In the genomic region with DNA sequence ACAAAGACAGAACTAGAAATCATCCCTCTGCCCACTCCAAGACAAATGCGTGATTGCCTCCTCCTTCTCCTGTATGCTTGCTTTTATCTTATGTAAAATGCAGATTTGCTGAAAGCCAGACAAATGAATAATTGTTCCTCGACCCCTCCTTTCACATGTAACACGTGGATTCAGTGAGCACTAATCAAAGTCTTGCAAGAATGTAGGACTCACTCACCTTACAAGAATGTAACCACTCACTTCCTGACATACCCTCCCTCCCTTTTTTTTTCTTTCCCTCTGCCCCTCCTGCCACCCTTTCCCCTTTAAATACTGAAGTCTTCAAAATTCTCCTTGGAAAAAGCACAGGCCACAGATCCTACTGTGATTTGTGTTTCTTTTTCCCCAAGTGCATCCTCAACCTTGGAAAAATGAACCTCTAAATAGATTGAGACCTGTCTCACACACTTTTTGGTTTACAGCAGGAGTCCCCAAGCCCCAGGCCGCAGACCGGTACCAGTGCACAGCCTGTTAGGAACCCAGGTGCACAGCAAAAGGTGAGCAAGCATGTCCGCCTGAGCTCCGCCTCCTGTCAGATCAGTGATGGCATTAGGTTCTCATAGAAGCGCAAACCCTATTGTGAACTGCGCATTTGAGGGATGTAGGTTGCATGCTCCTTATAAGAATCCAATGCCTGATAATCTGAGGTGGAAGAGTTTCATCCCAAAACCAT, we compare ENCODE assay signal across 19 cellular contexts. TPM values are rescaled to one million over a fixed set of nuclear protein-coding genes. Genes with fewer than 3 reads are reported as not detected.
DNase-seq lines count a peak whose midpoint lies in the region; ATAC-seq and TF ChIP-seq lines count a peak whose summit lies in the region.
"Had no signal": no experiment of that assay in that cellular context is flagged by ENCODE, and none has a peak within 500 bp of the region (broad histone marks: within the 10 kb centered on the region; RNA-seq: fewer than 3 reads in every experiment).

No MANE protein-coding gene starts in this region.

- H3K9me3 ChIP-seq in gastroesophageal sphincter: no peaks in the 10 kb centered on the region
- H3K9me3 ChIP-seq: BLaER1 treated with 17β-estradiol and CSF1 and Interleukin-3, amounts not matched to agents 10 nM and 100 nM; body of pancreas; MG63 had no signal

- H3K27me3 ChIP-seq in GM23338 (ENCODE audit: insufficient read depth) (no peaks in the 10 kb centered on the region), gastroesophageal sphincter (no peaks in the 10 kb centered on the region)
- H3K27me3 ChIP-seq: BLaER1 treated with 17β-estradiol and CSF1 and Interleukin-3, amounts not matched to agents 10 nM and 100 nM; body of pancreas; MG63 had no signal

- no peak overlapping the region; the same call in 2 of the 3 replicates for H3K4me3 Mint-ChIP-seq in GM23338
- no peak overlapping the region for H3K4me3 Mint-ChIP-seq in stimulated activated naive CD8-positive, alpha-beta T cell treated with anti-CD3 and anti-CD28 coated beads, Interleukin-15, amount 100 ng/mL, for 72 hours
- H3K4me3 Mint-ChIP-seq: activated CD8-positive, alpha-beta T cell treated with anti-CD3 and anti-CD28 coated beads for 36 hours; HFFc6 had no signal

- H3K27me3 Mint-ChIP-seq in GM23338 (ENCODE audit: insufficient read depth, low read depth, poor library complexity): peaks cover 3% of the 10 kb centered on the region
- H3K27me3 Mint-ChIP-seq in stimulated activated naive CD8-positive, alpha-beta T cell treated with anti-CD3 and anti-CD28 coated beads, Interleukin-15, amount 100 ng/mL, for 72 hours: no peaks in the 10 kb centered on the region
- H3K27me3 Mint-ChIP-seq: activated CD8-positive, alpha-beta T cell treated with anti-CD3 and anti-CD28 coated beads for 36 hours had no signal

- no peak overlapping the region for H3K4me2 ChIP-seq in GM23338
- H3K4me2 ChIP-seq: BLaER1 treated with 17β-estradiol and CSF1 and Interleukin-3, amounts not matched to agents 10 nM and 100 nM had no signal

- H2AFZ ChIP-seq in GM23338: peak overlapping the region; percentile 8; the same call in 1 of the 2 replicates

- ATAC-seq in GM23338 (no peak; the same call in 2 of the 3 replicates), gastroesophageal sphincter (no peak), GM18907 (IDR thresholded peaks at IDR 0.05; ENCODE audit: unreplicated experiment) (no peak)
- ATAC-seq in stimulated activated naive CD8-positive, alpha-beta T cell treated with anti-CD3 and anti-CD28 coated beads, Interleukin-15, amount 100 ng/mL, for 72 hours: no peak
- ATAC-seq: activated CD8-positive, alpha-beta T cell treated with anti-CD3 and anti-CD28 coated beads for 36 hours; body of pancreas had no signal

- no peaks in the 10 kb centered on the region for H3F3A ChIP-seq in GM23338 (replicated peaks; ENCODE audit: low read depth)

- H3K36me3 Mint-ChIP-seq in GM23338 (ENCODE audit: low read depth): peaks cover 5% of the 10 kb centered on the region; the same call in 1 of the 3 replicates

- no peak overlapping the region; the same call in 1 of the 2 replicates for H3K27ac ChIP-seq in GM23338 (ENCODE audit: low read depth)
- peak overlapping the region; percentile 48 for H3K27ac ChIP-seq in epithelial cell of prostate
- no peak overlapping the region for H3K27ac ChIP-seq in gastroesophageal sphincter
- H3K27ac ChIP-seq: BLaER1 treated with 17β-estradiol and CSF1 and Interleukin-3, amounts not matched to agents 10 nM and 100 nM; body of pancreas; HL-60 had no signal

- no peaks in the 10 kb centered on the region for H3K9me3 Mint-ChIP-seq in GM23338
- H3K9me3 Mint-ChIP-seq in stimulated activated naive CD8-positive, alpha-beta T cell treated with anti-CD3 and anti-CD28 coated beads, Interleukin-15, amount 100 ng/mL, for 72 hours: no peaks in the 10 kb centered on the region
- H3K9me3 Mint-ChIP-seq: activated CD8-positive, alpha-beta T cell treated with anti-CD3 and anti-CD28 coated beads for 36 hours; HFFc6 had no signal

- TF ChIP-seq EP300 in gastroesophageal sphincter (IDR thresholded peaks at IDR 0.05): no peak

- H3K9me2 ChIP-seq in GM23338 (ENCODE audit: insufficient read depth): no peaks in the 10 kb centered on the region

- peak; percentile 47 for DNase-seq in GM23338 (ENCODE audit: low spot score)
- DNase-seq in RPMI7951 (ENCODE audit: low read depth): peak; percentile 36
- DNase-seq in epithelial cell of prostate (ENCODE audit: low read depth, low spot score): no peak
- peak; percentile 86 for DNase-seq in renal cortical epithelial cell (ENCODE audit: low read depth)
- no peak for DNase-seq in stimulated activated naive CD8-positive, alpha-beta T cell treated with anti-CD3 and anti-CD28 coated beads, Interleukin-15, amount 100 ng/mL, for 72 hours
- DNase-seq: activated CD8-positive, alpha-beta T cell treated with anti-CD3 and anti-CD28 coated beads for 36 hours; activated effector memory CD4-positive, alpha-beta T cell treated with anti-CD3 and anti-CD28 coated beads, Interleukin-2, amount 50 U/mL, for 16 hours; body of pancreas; DMS79 treated with DMSO at 0.1 percent for 48 hours; HFFc6; kidney; MG63; posterior cingulate gyrus had no signal

- WGBS in gastroesophageal sphincter (ENCODE audit: low coverage in 1 of 2), 2 donors: 88 to 91% methylated on average over 5 to 8 of the region's 9 CpGs

- H3K4me1 ChIP-seq in GM23338 (ENCODE audit: insufficient read depth) (peaks cover 9% of the 10 kb centered on the region; the same call in 1 of the 2 replicates), gastroesophageal sphincter (no peaks in the 10 kb centered on the region)
- H3K4me1 ChIP-seq: body of pancreas had no signal

- TF ChIP-seq CTCF in GM23338 (conservative IDR thresholded peaks at IDR 0.05; ENCODE audit: low read depth in 2 of 2): no peak
- TF ChIP-seq CTCF in gastroesophageal sphincter (IDR thresholded peaks at IDR 0.05): no peak

- H3K4me1 Mint-ChIP-seq in GM23338: peaks cover 10% of the 10 kb centered on the region
- no peaks in the 10 kb centered on the region for H3K4me1 Mint-ChIP-seq in stimulated activated naive CD8-positive, alpha-beta T cell treated with anti-CD3 and anti-CD28 coated beads, Interleukin-15, amount 100 ng/mL, for 72 hours

- TF ChIP-seq POLR2A in gastroesophageal sphincter (IDR thresholded peaks at IDR 0.05): no peak

- H4K20me1 ChIP-seq in GM23338 (replicated peaks; ENCODE audit: insufficient read depth): no peaks in the 10 kb centered on the region
- H4K20me1 ChIP-seq: BLaER1 treated with 17β-estradiol and CSF1 and Interleukin-3, amounts not matched to agents 10 nM and 100 nM had no signal

- H3K4me3 ChIP-seq in GM23338: no peak overlapping the region
- H3K4me3 ChIP-seq in gastroesophageal sphincter: no peak overlapping the region
- H3K4me3 ChIP-seq: BLaER1 treated with 17β-estradiol and CSF1 and Interleukin-3, amounts not matched to agents 10 nM and 100 nM; body of pancreas; MG63 had no signal

- no peaks in the 10 kb centered on the region for H3K36me3 ChIP-seq in GM23338 (ENCODE audit: insufficient read depth)
- peaks cover 0 to 48% of the 10 kb centered on the region in 2 donors for H3K36me3 ChIP-seq in gastroesophageal sphincter
- H3K36me3 ChIP-seq: BLaER1 treated with 17β-estradiol and CSF1 and Interleukin-3, amounts not matched to agents 10 nM and 100 nM; MG63 had no signal

- H3K79me2 ChIP-seq in GM23338 (replicated peaks; ENCODE audit: insufficient read depth): no peaks in the 10 kb centered on the region

- peak overlapping the region; percentile 44; the same call in 1 of the 2 replicates for H3K27ac Mint-ChIP-seq in GM23338
- H3K27ac Mint-ChIP-seq in stimulated activated naive CD8-positive, alpha-beta T cell treated with anti-CD3 and anti-CD28 coated beads, Interleukin-15, amount 100 ng/mL, for 72 hours: no peak overlapping the region
- H3K27ac Mint-ChIP-seq: activated CD8-positive, alpha-beta T cell treated with anti-CD3 and anti-CD28 coated beads for 36 hours; HFFc6 had no signal

TF ChIP-seq in GM23338, 12 proteins besides CTCF, POLR2A, EP300 and RAD21 (continues in another document):
- no peak for TF ChIP-seq ZNF331 (CRISPR knock-in tag; IDR thresholded peaks at IDR 0.05; ENCODE audit: low read depth)

RNA-seq across cellular contexts. Expression of gene HSD17B3, which starts 29.4 kb away (rescaled TPM):
- not detected in 2 replicates for total RNA-seq in GM23338 (2014; rRNA removed; shearing (Covaris generic))
- not detected in 2 replicates for polyA plus RNA-seq in GM23338 (2016; fragmentation: Nextera tagmentation; extraction: Ambion mirVana)
- total RNA-seq in RPMI7951 (2014; rRNA removed; shearing (Covaris generic)): not detected in 2 replicates
- total RNA-seq in renal cortical epithelial cell (0.10 TPM in 1 of 2 replicates, not detected in the other), gastroesophageal sphincter (under 1 TPM in 3 of 4 donors, not detected in 1; 0.40 to 0.81 (median 0.78) TPM)
- total RNA-seq: activated CD8-positive, alpha-beta T cell treated with anti-CD3 and anti-CD28 coated beads for 36 hours; glomerular endothelial cell; HFFc6; SK-MEL-5 had no signal

RNA-seq across cellular contexts. Expression of gene SLC35D2, which starts 52.1 kb away (rescaled TPM):
- 11.6 and 14.4 TPM in 2 replicates for total RNA-seq in GM23338 (2014; rRNA removed; shearing (Covaris generic))
- polyA plus RNA-seq in GM23338 (2016; fragmentation: Nextera tagmentation; extraction: Ambion mirVana): 7.8 and 8.2 TPM in 2 replicates
- 21.3 and 21.9 TPM in 2 replicates for total RNA-seq in RPMI7951 (2014; rRNA removed; shearing (Covaris generic))
- 40.6 and 42.5 TPM in 2 replicates for total RNA-seq in renal cortical epithelial cell
- 10 to 100 TPM; 16.6 to 39.3 (median 26.1) TPM for total RNA-seq in gastroesophageal sphincter

Comparison
In these comparisons a context has a peak if more than half of its experiments do, and no peak if none do; other contexts are left out.
1. DNase-seq: peak in GM23338 (single experiment), RPMI7951 (single experiment) and renal cortical epithelial cell (single experiment); none in epithelial cell of prostate (single experiment) and stimulated activated naive CD8-positive, alpha-beta T cell treated with anti-CD3 and anti-CD28 coated beads, Interleukin-15, amount 100 ng/mL, for 72 hours (0 of 2).